In genomic region chr15:38882226-38882625, GRCh38 we compare ENCODE assay signal across 12 cellular contexts.
DNase-seq lines count a peak whose midpoint lies in the region; ATAC-seq and TF ChIP-seq lines count a peak whose summit lies in the region.
"Had no signal": no experiment of that assay in that cellular context is flagged by ENCODE, and none has a peak within 500 bp of the region (broad histone marks: within the 10 kb centered on the region; RNA-seq: fewer than 3 reads in every experiment).

No MANE protein-coding gene starts in this region.

- TF ChIP-seq CTCF in HFFc6 (IDR thresholded peaks at IDR 0.05) (no peak), osteocyte (IDR thresholded peaks at IDR 0.05) (no peak)

- H3K27me3 Mint-ChIP-seq in HFFc6 (ENCODE audit: insufficient read depth): no peaks in the 10 kb centered on the region
- no peaks in the 10 kb centered on the region for H3K27me3 Mint-ChIP-seq in dendritic cell treated with granulocyte-macrophage colony-stimulating factor and Interleukin-4, amounts not matched to agents 40 ng/mL and 50 ng/mL, for 4 days
- H3K27me3 Mint-ChIP-seq in osteocyte (ENCODE audit: unreplicated experiment): no peaks in the 10 kb centered on the region

- H3K4me1 Mint-ChIP-seq in HFFc6 (ENCODE audit: low read depth) (peaks cover 95% of the 10 kb centered on the region), osteocyte (ENCODE audit: unreplicated experiment) (peaks cover 77% of the 10 kb centered on the region)
- H3K4me1 Mint-ChIP-seq in dendritic cell treated with granulocyte-macrophage colony-stimulating factor and Interleukin-4, amounts not matched to agents 40 ng/mL and 50 ng/mL, for 4 days (ENCODE audit: low read depth): peaks cover 55% of the 10 kb centered on the region

- H3K9me3 Mint-ChIP-seq in HFFc6 (peaks cover 4% of the 10 kb centered on the region; the same call in 1 of the 2 replicates), osteocyte (ENCODE audit: unreplicated experiment) (no peaks in the 10 kb centered on the region)
- peaks cover 9% of the 10 kb centered on the region for H3K9me3 Mint-ChIP-seq in dendritic cell treated with granulocyte-macrophage colony-stimulating factor and Interleukin-4, amounts not matched to agents 40 ng/mL and 50 ng/mL, for 4 days
- H3K9me3 Mint-ChIP-seq: CD8-positive, alpha-beta T cell had no signal

- intact Hi-C loops in dendritic cell treated with granulocyte-macrophage colony-stimulating factor and Interleukin-4, amounts not matched to agents 40 ng/mL and 50 ng/mL, for 4 days (cut with micrococcal nuclease): no loop called here

- ATAC-seq in HG03196 (IDR thresholded peaks at IDR 0.05; ENCODE audit: unreplicated experiment): no peak
- ATAC-seq: CD8-positive, alpha-beta T cell; K562 had no signal

- H3K4me3 Mint-ChIP-seq in HFFc6 (no peak overlapping the region), osteocyte (ENCODE audit: unreplicated experiment) (no peak overlapping the region)
- no peak overlapping the region for H3K4me3 Mint-ChIP-seq in dendritic cell treated with granulocyte-macrophage colony-stimulating factor and Interleukin-4, amounts not matched to agents 40 ng/mL and 50 ng/mL, for 4 days
- H3K4me3 Mint-ChIP-seq: CD8-positive, alpha-beta T cell had no signal

- DNase-seq in CD1c-positive myeloid dendritic cell (ENCODE audit: extremely low spot score) (peak; percentile 43), HFFc6 (no peak), osteocyte (ENCODE audit: extremely low spot score, unreplicated experiment) (no peak), A172 (ENCODE audit: low spot score) (no peak), GM03348 (ENCODE audit: low spot score) (no peak)
- DNase-seq in activated CD8-positive, alpha-beta memory T cell treated with anti-CD3 and anti-CD28 coated beads, Interleukin-2, amount 50 U/mL, for 4 hours: no peak
- DNase-seq: BE2C; CD8-positive, alpha-beta T cell; COR-L47 had no signal

- H3K36me3 Mint-ChIP-seq in HFFc6 (ENCODE audit: low read depth) (peaks cover 39% of the 10 kb centered on the region), osteocyte (ENCODE audit: unreplicated experiment) (no peaks in the 10 kb centered on the region)
- peaks cover 6% of the 10 kb centered on the region for H3K36me3 Mint-ChIP-seq in dendritic cell treated with granulocyte-macrophage colony-stimulating factor and Interleukin-4, amounts not matched to agents 40 ng/mL and 50 ng/mL, for 4 days (ENCODE audit: low read depth)
- H3K36me3 Mint-ChIP-seq: CD8-positive, alpha-beta T cell had no signal

- H3K27ac Mint-ChIP-seq in HFFc6 (peak overlapping the region; percentile 28; the same call in 1 of the 2 replicates), osteocyte (ENCODE audit: unreplicated experiment) (peak overlapping the region; percentile 24)
- H3K27ac Mint-ChIP-seq in dendritic cell treated with granulocyte-macrophage colony-stimulating factor and Interleukin-4, amounts not matched to agents 40 ng/mL and 50 ng/mL, for 4 days: peak overlapping the region; percentile 85
- H3K27ac Mint-ChIP-seq: CD8-positive, alpha-beta T cell had no signal

Comparison
In these comparisons a context has a peak if more than half of its experiments do, and no peak if none do; other contexts are left out.
1. H3K27ac Mint-ChIP-seq: peak in every context shown above with its lines; median percentile 85 in dendritic cell treated with granulocyte-macrophage colony-stimulating factor and Interleukin-4, amounts not matched to agents 40 ng/mL and 50 ng/mL, for 4 days; 28 in HFFc6; 24 in osteocyte.